Comparison of ENCODE assay signal across 16 cellular contexts in genomic region chr21:42350899-42351543, GRCh38. TPM values are rescaled to one million over a fixed set of nuclear protein-coding genes. Genes with fewer than 3 reads are reported as not detected.
DNase-seq lines count a peak whose midpoint lies in the region; ATAC-seq and TF ChIP-seq lines count a peak whose summit lies in the region.
"Had no signal": no experiment of that assay in that cellular context is flagged by ENCODE, and none has a peak within 500 bp of the region (broad histone marks: within the 10 kb centered on the region; RNA-seq: fewer than 3 reads in every experiment).

A gene with protein sequence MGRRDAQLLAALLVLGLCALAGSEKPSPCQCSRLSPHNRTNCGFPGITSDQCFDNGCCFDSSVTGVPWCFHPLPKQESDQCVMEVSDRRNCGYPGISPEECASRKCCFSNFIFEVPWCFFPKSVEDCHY (minus strand): TSS chr21:42350994. CDS start chr21:42350957, 37 bp downstream.

- H3K27ac ChIP-seq in WERI-Rb-1 (no peak within 1 kb of the TSS), thyroid gland (peak within 1 kb of the TSS; percentile 14 to 77 (median 68))
- H3K27ac ChIP-seq: C4-2B, left ventricle myocardium inferior, transverse colon had no signal

- no peaks in the 10 kb centered on the region for H3K4me1 Mint-ChIP-seq in activated T-cell treated with anti-CD3 and anti-CD28 coated beads, Interleukin-2, amount 50 U/mL, for 24 hours (ENCODE audit: low read depth)
- no peaks in the 10 kb centered on the region for H3K4me1 Mint-ChIP-seq in activated T-cell treated with anti-CD3 and anti-CD28 coated beads, Interleukin-2, amount 50 U/mL, for 72 hours (ENCODE audit: low read depth)

- H3K36me3 ChIP-seq in WERI-Rb-1 (no peaks in the 10 kb centered on the region), thyroid gland (no peaks in the 10 kb centered on the region)
- H3K36me3 ChIP-seq: left ventricle myocardium inferior, transverse colon had no signal

- no peak for ATAC-seq in activated T-cell treated with anti-CD3 and anti-CD28 coated beads, Interleukin-2, amount 50 U/mL, for 72 hours (replicated peaks in 1 of 2)
- no peak for ATAC-seq in HG02884 (IDR thresholded peaks at IDR 0.05; ENCODE audit: unreplicated experiment)
- ATAC-seq in HG02642 (IDR thresholded peaks at IDR 0.05; ENCODE audit: poor library complexity, unreplicated experiment), result no peak

- H3K27me3 Mint-ChIP-seq in activated T-cell treated with anti-CD3 and anti-CD28 coated beads, Interleukin-2, amount 50 U/mL, for 24 hours, result no peaks in the 10 kb centered on the region
- no peaks in the 10 kb centered on the region for H3K27me3 Mint-ChIP-seq in activated T-cell treated with anti-CD3 and anti-CD28 coated beads, Interleukin-2, amount 50 U/mL, for 72 hours (ENCODE audit: low read depth)

- no peak within 1 kb of the TSS for H3K4me3 ChIP-seq in WERI-Rb-1 (ENCODE audit: low read depth, low read length)
- no peak within 1 kb of the TSS for H3K4me3 ChIP-seq in thyroid gland (replicated peaks in 1 of 3)
- H3K4me3 ChIP-seq: left ventricle myocardium inferior, transverse colon had no signal

- intact Hi-C loops in thyroid gland (cut with DNase I), result no loop called here

- TF ChIP-seq CTCF in WERI-Rb-1 (IDR thresholded peaks at IDR 0.05; ENCODE audit: low read depth, low read length) (no peak), thyroid gland (IDR thresholded peaks at IDR 0.05) (no peak)

- no peak for TF ChIP-seq POLR2A in thyroid gland (IDR thresholded peaks at IDR 0.05)

- no peak within 1 kb of the TSS for H3K4me3 Mint-ChIP-seq in activated T-cell treated with anti-CD3 and anti-CD28 coated beads, Interleukin-2, amount 50 U/mL, for 24 hours
- no peak within 1 kb of the TSS for H3K4me3 Mint-ChIP-seq in activated T-cell treated with anti-CD3 and anti-CD28 coated beads, Interleukin-2, amount 50 U/mL, for 72 hours

- H3K36me3 Mint-ChIP-seq in activated T-cell treated with anti-CD3 and anti-CD28 coated beads, Interleukin-2, amount 50 U/mL, for 24 hours (ENCODE audit: low read depth), result no peaks in the 10 kb centered on the region
- H3K36me3 Mint-ChIP-seq in activated T-cell treated with anti-CD3 and anti-CD28 coated beads, Interleukin-2, amount 50 U/mL, for 72 hours (ENCODE audit: insufficient read depth in 2 of 2), result peaks cover 2 to 7% of the 10 kb centered on the region in 2 donors

- peak; percentile 24 for DNase-seq in activated T-cell treated with anti-CD3 and anti-CD28 coated beads, Interleukin-2, amount 50 U/mL, for 24 hours
- DNase-seq in activated T-cell treated with anti-CD3 and anti-CD28 coated beads, Interleukin-2, amount 50 U/mL, for 72 hours, result no peak
- DNase-seq in WERI-Rb-1 (peak; percentile 8), mucosa of gallbladder (ENCODE audit: low spot score) (no peak), thyroid gland (no peak), NCI-H1048 (lab: John Stamatoyannopoulos, UW) (no peak)
- DNase-seq: activated CD4-positive, alpha-beta T cell treated with anti-CD3 and anti-CD28 coated beads, Interleukin-2, amount 50 U/mL, for 48 hours; H7; KG1; left ventricle myocardium inferior; NCI-H774; stimulated activated naive CD4-positive, alpha-beta T cell; transverse colon had no signal

- peaks cover 46 to 51% of the 10 kb centered on the region in 2 donors for H3K4me1 ChIP-seq in thyroid gland
- H3K4me1 ChIP-seq: left ventricle myocardium inferior, transverse colon had no signal

- H3K9me3 Mint-ChIP-seq in activated T-cell treated with anti-CD3 and anti-CD28 coated beads, Interleukin-2, amount 50 U/mL, for 24 hours, result peaks cover 5% of the 10 kb centered on the region
- H3K9me3 Mint-ChIP-seq in activated T-cell treated with anti-CD3 and anti-CD28 coated beads, Interleukin-2, amount 50 U/mL, for 72 hours, result peaks cover 6 to 16% of the 10 kb centered on the region in 2 donors

- H3K27me3 ChIP-seq in WERI-Rb-1 (ENCODE audit: insufficient read depth, low read depth, severe bottlenecking), result no peaks in the 10 kb centered on the region
- no peaks in the 10 kb centered on the region for H3K27me3 ChIP-seq in thyroid gland
- H3K27me3 ChIP-seq: transverse colon had no signal

- 80 to 83% methylated on average over 12 to 17 of the region's 17 CpGs for WGBS in thyroid gland, 2 donors

- H3K9me3 ChIP-seq in WERI-Rb-1 (ENCODE audit: severe bottlenecking) (peaks cover 19% of the 10 kb centered on the region), thyroid gland (no peaks in the 10 kb centered on the region)

- no peak within 1 kb of the TSS for H3K27ac Mint-ChIP-seq in activated T-cell treated with anti-CD3 and anti-CD28 coated beads, Interleukin-2, amount 50 U/mL, for 24 hours
- no peak within 1 kb of the TSS for H3K27ac Mint-ChIP-seq in activated T-cell treated with anti-CD3 and anti-CD28 coated beads, Interleukin-2, amount 50 U/mL, for 72 hours

RNA-seq across cellular contexts. Expression of the gene that starts here (rescaled TPM):
- total RNA-seq in activated T-cell treated with anti-CD3 and anti-CD28 coated beads, Interleukin-2, amount 50 U/mL, for 72 hours, result not detected
- total RNA-seq in mucosa of gallbladder, result 115 TPM
- total RNA-seq in thyroid gland, result 10 to 100 TPM in 1 of 4 donors, 1 to 10 TPM in 1, not detected in 2; 2.5 to 14.3 TPM
- total RNA-seq: H7, left ventricle myocardium inferior had no signal

Comparison
In these comparisons a context has a peak if more than half of its experiments do, and no peak if none do; other contexts are left out.
1. DNase-seq: peak in activated T-cell treated with anti-CD3 and anti-CD28 coated beads, Interleukin-2, amount 50 U/mL, for 24 hours (single experiment) and WERI-Rb-1 (single experiment); none in activated T-cell treated with anti-CD3 and anti-CD28 coated beads, Interleukin-2, amount 50 U/mL, for 72 hours (0 of 2), mucosa of gallbladder (single experiment), thyroid gland (0 of 2) and NCI-H1048 (single experiment).